In the genomic region with DNA sequence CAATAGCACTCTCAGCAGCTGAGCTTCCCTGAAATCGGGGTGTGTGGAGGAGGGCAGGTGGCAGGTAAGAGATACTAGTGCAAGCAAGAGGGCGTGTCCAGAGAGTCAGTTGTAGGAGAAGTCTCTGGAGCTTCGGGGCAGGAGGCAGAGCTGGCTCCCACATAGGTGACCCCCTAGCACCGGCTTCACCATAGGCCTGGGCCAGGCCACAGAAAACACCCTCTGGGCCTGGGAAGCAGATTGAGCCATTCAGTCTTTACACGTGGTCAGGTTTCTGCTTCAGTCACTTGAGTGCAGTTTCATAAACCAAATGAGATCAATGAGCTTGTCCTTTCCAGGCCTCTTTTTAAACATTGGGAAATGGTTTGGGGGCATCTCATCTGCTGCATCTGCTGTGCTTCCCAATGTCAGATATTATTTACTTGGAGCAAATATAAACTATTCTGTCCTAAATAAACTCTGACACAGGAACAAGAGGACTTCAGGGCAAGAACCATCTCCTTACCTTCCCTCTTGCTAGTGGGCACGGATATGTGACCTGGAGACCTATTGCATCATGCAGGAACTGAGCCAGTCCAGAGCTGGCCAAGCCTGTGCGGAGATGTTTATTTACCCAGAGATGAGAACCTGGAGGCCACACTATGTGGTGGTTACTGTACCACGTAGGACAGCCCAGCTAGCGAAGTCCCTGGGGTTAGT, we compare ENCODE assay signal across 1 cellular context.
TF ChIP-seq lines count a peak whose summit lies in the region.

No MANE protein-coding gene starts in this region.

TF ChIP-seq in K562, 482 proteins besides CTCF, POLR2A, EP300 and RAD21 (continued from another document):
- TF ChIP-seq JUND (IDR thresholded peaks at IDR 0.05; ENCODE audit: borderline replicate concordance, low read depth, low read length) (0 out of 2 replicates have a peak, but pooled peaks have one; percentile 36), JUND (tag; IDR thresholded peaks at IDR 0.05; ENCODE audit: borderline replicate concordance, low read depth, low read length) (no peak), TSC22D4 (tag; IDR thresholded peaks at IDR 0.05) (no peak)
